ENCODE assay signal across 29 cellular contexts in genomic region chr1:80047791-80048190, GRCh38.
DNase-seq lines count a peak whose midpoint lies in the region; ATAC-seq and TF ChIP-seq lines count a peak whose summit lies in the region.
"Had no signal": no experiment of that assay in that cellular context is flagged by ENCODE, and none has a peak within 500 bp of the region (broad histone marks: within the 10 kb centered on the region; RNA-seq: fewer than 3 reads in every experiment).

No MANE protein-coding gene starts in this region.

- no peak overlapping the region for H3K27ac Mint-ChIP-seq in glutamatergic neuron (ENCODE audit: unreplicated experiment)
- H3K27ac Mint-ChIP-seq: activated CD8-positive, alpha-beta memory T cell treated with anti-CD3 and anti-CD28 coated beads, Interleukin-2, amount 10 ng/mL, durations not matched to agents 7 days and 5 days; activated naive CD4-positive, alpha-beta T cell treated with anti-CD3 and anti-CD28 coated beads, Interleukin-2, amount 10 ng/mL, durations not matched to agents 7 days and 5 days; activated T-cell treated with anti-CD3 and anti-CD28 coated beads, Interleukin-2, amount 50 U/mL, for 72 hours; CD4-positive, alpha-beta memory T cell had no signal

- H3K36me3 Mint-ChIP-seq in glutamatergic neuron (ENCODE audit: unreplicated experiment), result no peaks in the 10 kb centered on the region
- H3K36me3 Mint-ChIP-seq: activated CD8-positive, alpha-beta memory T cell treated with anti-CD3 and anti-CD28 coated beads, Interleukin-2, amount 10 ng/mL, durations not matched to agents 7 days and 5 days; activated naive CD4-positive, alpha-beta T cell treated with anti-CD3 and anti-CD28 coated beads, Interleukin-2, amount 10 ng/mL, durations not matched to agents 7 days and 5 days; CD4-positive, alpha-beta memory T cell had no signal

- peaks cover 2% of the 10 kb centered on the region for H3K27me3 Mint-ChIP-seq in glutamatergic neuron (ENCODE audit: unreplicated experiment)
- H3K27me3 Mint-ChIP-seq: activated CD8-positive, alpha-beta memory T cell treated with anti-CD3 and anti-CD28 coated beads, Interleukin-2, amount 10 ng/mL, durations not matched to agents 7 days and 5 days; activated naive CD4-positive, alpha-beta T cell treated with anti-CD3 and anti-CD28 coated beads, Interleukin-2, amount 10 ng/mL, durations not matched to agents 7 days and 5 days; CD4-positive, alpha-beta memory T cell had no signal

- peak; percentile 8 for DNase-seq in NCI-H2171 treated with DMSO at 0.1 percent for 48 hours (lab: John Stamatoyannopoulos, UW)
- DNase-seq in NCI-H2171 (lab: John Stamatoyannopoulos, UW), result no peak
- peak; percentile 15 for DNase-seq in astrocyte of the hippocampus (ENCODE audit: low read depth, low spot score)
- peak; percentile 75 to 76 for DNase-seq in foreskin fibroblast
- no peak for DNase-seq in glutamatergic neuron
- DNase-seq in NCI-H2081 (lab: John Stamatoyannopoulos, UW), result no peak
- no peak for DNase-seq in germinal center (ENCODE audit: low spot score)
- DNase-seq: activated CD4-positive, CD25-positive, alpha-beta regulatory T cell; activated CD8-positive, alpha-beta memory T cell treated with anti-CD3 and anti-CD28 coated beads, Interleukin-2, amount 10 ng/mL, durations not matched to agents 7 days and 5 days; activated naive CD4-positive, alpha-beta T cell treated with anti-CD3 and anti-CD28 coated beads, Interleukin-2, amount 10 ng/mL, durations not matched to agents 7 days and 5 days; activated T-cell treated with anti-CD3 and anti-CD28 coated beads, Interleukin-2, amount 50 U/mL, for 72 hours; amniotic stem cell; caudate nucleus; CD4-positive, alpha-beta memory T cell; DMS 273 treated with DMSO at 0.1 percent for 48 hours; foreskin keratinocyte; Kasumi-1; left ventricle myocardium inferior; MV-4-11; NCI-H1694; NCI-H526 treated with DMSO at 0.1 percent for 48 hours; nucleus accumbens; Peyer's patch; SIG-M5; stimulated activated naive CD8-positive, alpha-beta T cell treated with anti-CD3 and anti-CD28 coated beads, Interleukin-15, Interleukin-2, amounts not matched to agents 100 U/mL and 50 U/mL, for 24 hours; thyroid gland had no signal

- no peak for ATAC-seq in GM21737 (IDR thresholded peaks at IDR 0.05; ENCODE audit: unreplicated experiment)
- ATAC-seq: activated CD8-positive, alpha-beta memory T cell treated with anti-CD3 and anti-CD28 coated beads, Interleukin-2, amount 10 ng/mL, durations not matched to agents 7 days and 5 days; activated T-cell treated with anti-CD3 and anti-CD28 coated beads, Interleukin-2, amount 50 U/mL, for 72 hours; foreskin keratinocyte; HepG2; stimulated activated naive CD8-positive, alpha-beta T cell treated with anti-CD3 and anti-CD28 coated beads, Interleukin-15, Interleukin-2, amounts not matched to agents 100 U/mL and 50 U/mL, for 24 hours had no signal

- H3K4me3 Mint-ChIP-seq in glutamatergic neuron (ENCODE audit: unreplicated experiment), result no peak overlapping the region
- H3K4me3 Mint-ChIP-seq: activated CD8-positive, alpha-beta memory T cell treated with anti-CD3 and anti-CD28 coated beads, Interleukin-2, amount 10 ng/mL, durations not matched to agents 7 days and 5 days; activated naive CD4-positive, alpha-beta T cell treated with anti-CD3 and anti-CD28 coated beads, Interleukin-2, amount 10 ng/mL, durations not matched to agents 7 days and 5 days; activated T-cell treated with anti-CD3 and anti-CD28 coated beads, Interleukin-2, amount 50 U/mL, for 72 hours; CD4-positive, alpha-beta memory T cell had no signal

- H3K4me1 Mint-ChIP-seq in glutamatergic neuron (ENCODE audit: low read depth, unreplicated experiment), result no peaks in the 10 kb centered on the region
- H3K4me1 Mint-ChIP-seq: activated CD8-positive, alpha-beta memory T cell treated with anti-CD3 and anti-CD28 coated beads, Interleukin-2, amount 10 ng/mL, durations not matched to agents 7 days and 5 days; activated naive CD4-positive, alpha-beta T cell treated with anti-CD3 and anti-CD28 coated beads, Interleukin-2, amount 10 ng/mL, durations not matched to agents 7 days and 5 days; CD4-positive, alpha-beta memory T cell had no signal

- TF ChIP-seq CTCF in foreskin fibroblast (IDR thresholded peaks at IDR 0.05; ENCODE audit: low read depth, low read length) (no peak), glutamatergic neuron (IDR thresholded peaks at IDR 0.05; ENCODE audit: partially characterized antibody, unreplicated experiment) (no peak)

- no peak overlapping the region for H3K4me3 ChIP-seq in foreskin fibroblast (ENCODE audit: low read depth in 1 of 2, low read length in 2 of 2)
- H3K4me3 ChIP-seq: left ventricle myocardium inferior, Peyer's patch, thyroid gland, vagina had no signal

- no peaks in the 10 kb centered on the region for H3K9me3 Mint-ChIP-seq in glutamatergic neuron (ENCODE audit: unreplicated experiment)

Comparison
In these comparisons a context has a peak if more than half of its experiments do, and no peak if none do; other contexts are left out.
1. DNase-seq: peak in NCI-H2171 treated with DMSO at 0.1 percent for 48 hours (single experiment), astrocyte of the hippocampus (single experiment) and foreskin fibroblast (2 of 2); none in NCI-H2171 (single experiment), glutamatergic neuron (single experiment), NCI-H2081 (0 of 2) and germinal center (single experiment).